ENCODE assay signal across 8 cellular contexts in genomic region chr22:37746366-37747089, GRCh38. TPM values are rescaled to one million over a fixed set of nuclear protein-coding genes. Genes with fewer than 3 reads are reported as not detected.
DNase-seq lines count a peak whose midpoint lies in the region; ATAC-seq and TF ChIP-seq lines count a peak whose summit lies in the region.

No MANE protein-coding gene starts in this region.

- no peak for TF ChIP-seq CTCF in fibroblast of villous mesenchyme (IDR thresholded peaks at IDR 0.05; ENCODE audit: insufficient read depth, low read depth, low read length)

- peaks cover 12% of the 10 kb centered on the region for H3K36me3 Mint-ChIP-seq in activated CD4-positive, alpha-beta memory T cell treated with anti-CD3 and anti-CD28 coated beads, Interleukin-2, amount 10 ng/mL, durations not matched to agents 7 days and 5 days (ENCODE audit: low read depth)

- CTCF ChIA-PET in activated CD4-positive, alpha-beta memory T cell treated with anti-CD3 and anti-CD28 coated beads, Interleukin-2, amount 10 ng/mL, durations not matched to agents 7 days and 5 days (lab: Charles Lee), result no interaction called here

- DNase-seq in activated CD4-positive, alpha-beta memory T cell treated with anti-CD3 and anti-CD28 coated beads, Interleukin-2, amount 10 ng/mL, durations not matched to agents 7 days and 5 days, result no peak
- DNase-seq in fibroblast of villous mesenchyme (ENCODE audit: low read depth) (no peak), NCI-H526 (lab: John Stamatoyannopoulos, UW) (no peak), NCI-H2171 treated with DMSO at 0.1 percent for 48 hours (lab: John Stamatoyannopoulos, UW) (no peak)

- H3K27ac Mint-ChIP-seq in activated CD4-positive, alpha-beta memory T cell treated with anti-CD3 and anti-CD28 coated beads, Interleukin-2, amount 10 ng/mL, durations not matched to agents 7 days and 5 days, result peak overlapping the region; percentile 83

- no peaks in the 10 kb centered on the region for H3K9me3 Mint-ChIP-seq in activated CD4-positive, alpha-beta memory T cell treated with anti-CD3 and anti-CD28 coated beads, Interleukin-2, amount 10 ng/mL, durations not matched to agents 7 days and 5 days

- POLR2A ChIA-PET in activated CD4-positive, alpha-beta memory T cell treated with anti-CD3 and anti-CD28 coated beads, Interleukin-2, amount 10 ng/mL, durations not matched to agents 7 days and 5 days (lab: Charles Lee), result interaction anchor here (1.0 to 1.8 kb wide), 6 partner anchors 9 to 114 kb away, joined by 3 to 8 read pairs (median 4); no protein-coding TSS in a partner anchor

- peak overlapping the region; percentile 84 for H3K27ac ChIP-seq in rectal smooth muscle tissue (ENCODE audit: low read depth, low read length)

- H3K4me3 Mint-ChIP-seq in activated CD4-positive, alpha-beta memory T cell treated with anti-CD3 and anti-CD28 coated beads, Interleukin-2, amount 10 ng/mL, durations not matched to agents 7 days and 5 days, result peak overlapping the region; percentile 95

- H3K27me3 Mint-ChIP-seq in activated CD4-positive, alpha-beta memory T cell treated with anti-CD3 and anti-CD28 coated beads, Interleukin-2, amount 10 ng/mL, durations not matched to agents 7 days and 5 days, result no peaks in the 10 kb centered on the region

- no peaks in the 10 kb centered on the region for H3K36me3 ChIP-seq in rectal smooth muscle tissue (ENCODE audit: control insufficient read depth, insufficient read depth, low read length)

- H3K4me1 Mint-ChIP-seq in activated CD4-positive, alpha-beta memory T cell treated with anti-CD3 and anti-CD28 coated beads, Interleukin-2, amount 10 ng/mL, durations not matched to agents 7 days and 5 days, result peaks cover 53% of the 10 kb centered on the region

- H3K4me1 ChIP-seq in rectal smooth muscle tissue (ENCODE audit: control insufficient read depth, insufficient read depth, low read length), result peaks cover 49% of the 10 kb centered on the region

- H3K4me3 ChIP-seq in fibroblast of villous mesenchyme (ENCODE audit: low read depth, low read length) (peak overlapping the region; percentile 94), rectal smooth muscle tissue (ENCODE audit: low read length) (peak overlapping the region; percentile 88)

- peak overlapping the region; percentile 94 for H3K9ac ChIP-seq in rectal smooth muscle tissue (ENCODE audit: low read length)

- H3K27me3 ChIP-seq in rectal smooth muscle tissue (ENCODE audit: control insufficient read depth, insufficient read depth, low read length), result no peaks in the 10 kb centered on the region

- peak; percentile 23 for ATAC-seq in GM18909 (IDR thresholded peaks at IDR 0.05; ENCODE audit: poor library complexity, unreplicated experiment)
- peak; percentile 13 for ATAC-seq in HG03108 (IDR thresholded peaks at IDR 0.05; ENCODE audit: unreplicated experiment)
- no peak for ATAC-seq in GM18858 (IDR thresholded peaks at IDR 0.05; ENCODE audit: unreplicated experiment)

RNA-seq across cellular contexts. Expression of gene TRIOBP, which starts 49.7 kb away (rescaled TPM):
- total RNA-seq in activated CD4-positive, alpha-beta memory T cell treated with anti-CD3 and anti-CD28 coated beads, Interleukin-2, amount 10 ng/mL, durations not matched to agents 7 days and 5 days, result 10 to 100 TPM; 40.9 to 42.7 TPM
- 121 and 141 TPM in 2 replicates for total RNA-seq in fibroblast of villous mesenchyme
